In genomic region chr3:143183668-143183970, GRCh38 we compare ENCODE assay signal across 1 cellular context.
TF ChIP-seq lines count a peak whose summit lies in the region.

No MANE protein-coding gene starts in this region.

TF ChIP-seq in K562, 482 proteins besides CTCF, POLR2A, EP300 and RAD21 (continued from another document and continues in another):
- peak; percentile 86 for TF ChIP-seq BRD9 (IDR thresholded peaks at IDR 0.05; ENCODE audit: low read depth, partially characterized antibody)
- no peak for TF ChIP-seq HDAC8 (tag; IDR thresholded peaks at IDR 0.05)
- no peak for TF ChIP-seq CREBBP (IDR thresholded peaks at IDR 0.05; ENCODE audit: low read depth, low read length)
- TF ChIP-seq KDM1A (IDR thresholded peaks at IDR 0.05) = peak; percentile 70 to 79
- peak; percentile 69 to 86; a peak in 2 of 4 replicates for TF ChIP-seq ARNT (IDR thresholded peaks at IDR 0.05)
- TF ChIP-seq ILK (tag; IDR thresholded peaks at IDR 0.05; ENCODE audit: borderline replicate concordance, low read depth) = no peak
- TF ChIP-seq SAP30 (IDR thresholded peaks at IDR 0.05; ENCODE audit: borderline replicate concordance, insufficient read depth, low read depth, low read length, poor library complexity, severe bottlenecking) = no peak
- TF ChIP-seq NFIC (IDR thresholded peaks at IDR 0.05) = peak; percentile 66
- TF ChIP-seq ARID1B (IDR thresholded peaks at IDR 0.05) = peak; percentile 92
- TF ChIP-seq HES1 (IDR thresholded peaks at IDR 0.05; ENCODE audit: low read depth) = no peak
- TF ChIP-seq BRD4 (IDR thresholded peaks at IDR 0.05) = no peak
- peak; percentile 88 for TF ChIP-seq ZBTB2 (IDR thresholded peaks at IDR 0.05)
- no peak for TF ChIP-seq ATF7 (IDR thresholded peaks at IDR 0.05)
- no peak for TF ChIP-seq HDAC3 (IDR thresholded peaks at IDR 0.05; ENCODE audit: borderline replicate concordance, partially characterized antibody)
- no peak for TF ChIP-seq STAG1 (CRISPR knock-in tag; IDR thresholded peaks at IDR 0.05; ENCODE audit: borderline replicate concordance)
- no peak for TF ChIP-seq ZBTB11 (CRISPR knock-in tag; IDR thresholded peaks at IDR 0.05)
- no peak for TF ChIP-seq ZNF699 (CRISPR knock-in tag; IDR thresholded peaks at IDR 0.05; ENCODE audit: insufficient replicate concordance)
- no peak for TF ChIP-seq AFF1 (IDR thresholded peaks at IDR 0.05; ENCODE audit: low read depth in 1 of 2, partially characterized antibody in 2 of 2)
- no peak for TF ChIP-seq EWSR1 (IDR thresholded peaks at IDR 0.05; ENCODE audit: borderline replicate concordance, low read depth, partially characterized antibody)
- no peak for TF ChIP-seq STAT5B (CRISPR knock-in tag; IDR thresholded peaks at IDR 0.05)
- peak; percentile 90 for TF ChIP-seq MTA1 (IDR thresholded peaks at IDR 0.05; ENCODE audit: borderline replicate concordance)
- no peak for TF ChIP-seq ZNF23 (CRISPR knock-in tag; IDR thresholded peaks at IDR 0.05)
- TF ChIP-seq ZNF398 (CRISPR knock-in tag; IDR thresholded peaks at IDR 0.05) = no peak
- TF ChIP-seq CHAMP1 (IDR thresholded peaks at IDR 0.05) = peak; percentile 44; the same call in 1 of the 2 replicates
- TF ChIP-seq HLTF (IDR thresholded peaks at IDR 0.05) = peak; percentile 90
- peak; percentile 82 for TF ChIP-seq CBFA2T2 (conservative IDR thresholded peaks at IDR 0.05)
- no peak for TF ChIP-seq WHSC1 (IDR thresholded peaks at IDR 0.05; ENCODE audit: low read length)
- TF ChIP-seq TAL1 (IDR thresholded peaks at IDR 0.05) = peak; percentile 81
- TF ChIP-seq ARID2 (IDR thresholded peaks at IDR 0.05) = peak; percentile 65; the same call in 1 of the 2 replicates
- peak; percentile 90 for TF ChIP-seq SMARCA4 (IDR thresholded peaks at IDR 0.05)
- peak; percentile 56; the same call in 1 of the 2 replicates for TF ChIP-seq EP400 (IDR thresholded peaks at IDR 0.05)
- peak; percentile 51; the same call in 1 of the 2 replicates for TF ChIP-seq NFRKB (IDR thresholded peaks at IDR 0.05; ENCODE audit: low read depth)
- no peak for TF ChIP-seq ATF6 (CRISPR knock-in tag; IDR thresholded peaks at IDR 0.05)
- no peak; a peak in 1 of 4 replicates for TF ChIP-seq RCOR1 (IDR thresholded peaks at IDR 0.05; ENCODE audit: borderline replicate concordance in 1 of 2, low read depth in 2 of 2, low read length in 2 of 2)
- no peak for TF ChIP-seq ZNF174 (CRISPR knock-in tag; IDR thresholded peaks at IDR 0.05)
- peak; percentile 87 for TF ChIP-seq GATAD2A (IDR thresholded peaks at IDR 0.05)
- TF ChIP-seq ARHGAP35 (IDR thresholded peaks at IDR 0.05; ENCODE audit: partially characterized antibody) = peak; percentile 13
- TF ChIP-seq ZZZ3 (IDR thresholded peaks at IDR 0.05) = no peak
- peak; percentile 30; the same call in 1 of the 2 replicates for TF ChIP-seq TRIM25 (IDR thresholded peaks at IDR 0.05; ENCODE audit: borderline replicate concordance)
- peak; percentile 87; the same call in 1 of the 2 replicates for TF ChIP-seq LARP7 (IDR thresholded peaks at IDR 0.05)
- TF ChIP-seq NEUROD1 (IDR thresholded peaks at IDR 0.05; ENCODE audit: borderline replicate concordance, low read depth, low read length, partially characterized antibody) = no peak
